8 cellular contexts compared by ENCODE assay signal in the genomic region with DNA sequence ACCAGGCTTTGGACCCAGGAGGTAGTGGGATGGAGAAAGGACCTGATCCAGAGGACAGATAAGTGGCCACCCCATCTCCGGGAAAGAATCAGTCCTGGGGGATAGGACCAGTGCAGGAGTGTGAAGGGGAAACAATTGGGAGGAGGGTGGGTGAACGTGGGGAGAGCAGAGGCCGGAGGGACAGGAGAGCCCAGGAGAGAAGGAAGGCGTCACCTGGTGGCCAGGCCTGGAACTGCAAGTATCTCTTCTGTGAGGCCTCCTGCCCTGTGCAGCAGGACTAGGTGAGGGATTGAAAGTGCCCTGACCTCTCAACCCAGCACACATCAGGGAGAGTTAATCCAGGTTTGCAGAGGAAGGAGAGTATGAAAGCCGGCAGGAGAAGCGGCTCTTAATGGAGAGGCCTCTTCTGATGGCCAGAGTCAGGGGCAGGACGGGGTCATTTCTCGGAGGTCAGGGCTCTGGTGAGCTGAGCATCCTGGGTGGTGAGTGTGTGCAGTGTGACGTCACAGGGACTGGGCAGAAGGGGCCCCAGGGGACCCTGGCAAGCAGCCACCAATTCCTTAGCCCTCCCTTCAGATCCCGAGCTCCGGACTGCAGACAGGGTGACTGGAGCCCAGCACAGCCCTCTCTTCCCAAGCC. TPM values are rescaled to one million over a fixed set of nuclear protein-coding genes. Genes with fewer than 3 reads are reported as not detected.
A peak's percentile ranks its signal among the peaks of the same experiment; 100 is the strongest.
DNase-seq lines count a peak whose midpoint lies in the region; ATAC-seq and TF ChIP-seq lines count a peak whose summit lies in the region.

No MANE protein-coding gene starts in this region.

- H2AFZ ChIP-seq in Loucy (ENCODE audit: low read length): no peak overlapping the region
- H2AFZ ChIP-seq in trophoblast cell (ENCODE audit: insufficient read depth, low read length, poor library complexity): peak overlapping the region; percentile 11

- no peak overlapping the region for H3K14ac ChIP-seq in trophoblast cell (ENCODE audit: low read length)

- H3K79me2 ChIP-seq in Loucy (ENCODE audit: insufficient read depth, low read length) (no peaks in the 10 kb centered on the region), trophoblast cell (ENCODE audit: control insufficient read depth, insufficient read depth, low read length, poor library complexity) (no peaks in the 10 kb centered on the region)

- TF ChIP-seq CTCF in GM06990 (IDR thresholded peaks at IDR 0.05; ENCODE audit: insufficient read depth, low read length, poor library complexity, severe bottlenecking) (peak; percentile 99), Loucy (conservative IDR thresholded peaks at IDR 0.05; ENCODE audit: low read length) (peak; percentile 92), upper lobe of left lung (IDR thresholded peaks at IDR 0.05) (peak; percentile 83 to 93 (median 89))

- H2BK5ac ChIP-seq in trophoblast cell (ENCODE audit: low read depth, low read length, poor library complexity): no peak overlapping the region

- no peak overlapping the region for H2BK120ac ChIP-seq in trophoblast cell (ENCODE audit: insufficient read depth, low read length, poor library complexity)

- H3K18ac ChIP-seq in trophoblast cell (ENCODE audit: low read length): no peak overlapping the region

- no peaks in the 10 kb centered on the region for H3F3A ChIP-seq in Loucy (ENCODE audit: low read depth)

- H3K4me1 ChIP-seq in Loucy (ENCODE audit: insufficient read depth, low read length, poor library complexity, severe bottlenecking) (no peaks in the 10 kb centered on the region), SJSA1 (replicated peaks) (no peaks in the 10 kb centered on the region), trophoblast cell (ENCODE audit: control insufficient read depth in 1 of 2, insufficient read depth in 2 of 2, low read length in 2 of 2) (no peaks in the 10 kb centered on the region), upper lobe of left lung (peaks cover 0 to 23% (median 4%) of the 10 kb centered on the region in 4 donors)

- H4K8ac ChIP-seq in trophoblast cell (ENCODE audit: low read depth, low read length): no peak overlapping the region

- TF ChIP-seq EP300 in upper lobe of left lung (IDR thresholded peaks at IDR 0.05): no peak

- no peaks in the 10 kb centered on the region for H3K36me3 ChIP-seq in GM06990 (ENCODE audit: control insufficient read depth, insufficient read depth, low read length)
- H3K36me3 ChIP-seq in Loucy (ENCODE audit: insufficient read depth, low read length): no peaks in the 10 kb centered on the region
- no peaks in the 10 kb centered on the region for H3K36me3 ChIP-seq in SJSA1
- no peaks in the 10 kb centered on the region for H3K36me3 ChIP-seq in trophoblast cell (ENCODE audit: control insufficient read depth in 1 of 2, insufficient read depth in 2 of 2, low read length in 2 of 2)
- no peaks in the 10 kb centered on the region for H3K36me3 ChIP-seq in upper lobe of left lung

- H3K27ac ChIP-seq in SJSA1 (no peak overlapping the region), trophoblast cell (ENCODE audit: low read depth, low read length) (no peak overlapping the region), upper lobe of left lung (no peak overlapping the region)

- no peak overlapping the region for H3K9ac ChIP-seq in Loucy (ENCODE audit: low read depth, low read length, poor library complexity, severe bottlenecking)
- no peak overlapping the region for H3K9ac ChIP-seq in trophoblast cell (ENCODE audit: low read length)

- TF ChIP-seq POLR2A in upper lobe of left lung (IDR thresholded peaks at IDR 0.05): no peak

- ATAC-seq in upper lobe of left lung (ENCODE audit: low FRiP score in 2 of 2) (peak; percentile 75 to 77), GM21825 (IDR thresholded peaks at IDR 0.05; ENCODE audit: unreplicated experiment) (no peak)

- peak; percentile 43 for DNase-seq in GM06990 (ENCODE audit: extremely low read depth, insufficient read length)
- DNase-seq in SJSA1 (ENCODE audit: low read depth in 1 of 2, low spot score in 2 of 2): peak; percentile 62 to 81
- DNase-seq in activated naive CD4-positive, alpha-beta T cell treated with Interleukin-2 at 50 U/mL for 16 hours: peak; percentile 68
- DNase-seq in glomerular endothelial cell (ENCODE audit: extremely low read depth, low read depth, low spot score): peak; percentile 20
- peak; percentile 71 to 89 for DNase-seq in trophoblast cell
- DNase-seq in upper lobe of left lung: peak in 1 of 2 donors; percentile 86

- WGBS in trophoblast cell (ENCODE audit: extremely low coverage, insufficient coverage, insufficient read length): no CpG with 5 or more reads among the region's 11 CpGs
- 33 to 34% methylated on average over 11 of the region's 11 CpGs for WGBS in upper lobe of left lung, 2 donors

- no peak overlapping the region for H4K12ac ChIP-seq in trophoblast cell (ENCODE audit: low read depth, low read length)

- H3K79me1 ChIP-seq in trophoblast cell (ENCODE audit: low read length): no peaks in the 10 kb centered on the region

- H4K20me1 ChIP-seq in Loucy (ENCODE audit: insufficient read depth, low read length, poor library complexity, severe bottlenecking): no peaks in the 10 kb centered on the region

- no peaks in the 10 kb centered on the region for H3K27me3 ChIP-seq in GM06990 (replicated peaks; ENCODE audit: control insufficient read depth, insufficient read depth, low read length)
- no peaks in the 10 kb centered on the region for H3K27me3 ChIP-seq in Loucy (ENCODE audit: insufficient read depth, low read length, poor library complexity, severe bottlenecking)
- peaks cover 22% of the 10 kb centered on the region for H3K27me3 ChIP-seq in SJSA1 (replicated peaks)
- H3K27me3 ChIP-seq in trophoblast cell (ENCODE audit: insufficient read depth, low read length): no peaks in the 10 kb centered on the region
- no peaks in the 10 kb centered on the region for H3K27me3 ChIP-seq in upper lobe of left lung

- H3K9me3 ChIP-seq in Loucy (ENCODE audit: insufficient read depth, low read depth, low read length) (no peaks in the 10 kb centered on the region), SJSA1 (replicated peaks) (no peaks in the 10 kb centered on the region), trophoblast cell (ENCODE audit: insufficient read depth, low read depth, low read length) (no peaks in the 10 kb centered on the region), upper lobe of left lung (no peaks in the 10 kb centered on the region)

- H3K4me2 ChIP-seq in Loucy (ENCODE audit: low read depth, low read length, poor library complexity, severe bottlenecking) (no peak overlapping the region), trophoblast cell (ENCODE audit: low read length) (no peak overlapping the region)

- H3K23ac ChIP-seq in trophoblast cell (ENCODE audit: low read length): no peak overlapping the region

- H3K4me3 ChIP-seq in GM06990 (replicated peaks; ENCODE audit: low read depth, low read length) (no peak overlapping the region), Loucy (ENCODE audit: low read length, poor library complexity, severe bottlenecking) (no peak overlapping the region), SJSA1 (no peak overlapping the region), trophoblast cell (ENCODE audit: low read depth, low read length) (no peak overlapping the region), upper lobe of left lung (no peak overlapping the region)

- no peak overlapping the region for H2AK5ac ChIP-seq in trophoblast cell (ENCODE audit: low read length)

- no peak overlapping the region for H4K91ac ChIP-seq in trophoblast cell (ENCODE audit: low read depth, low read length)

- H2BK12ac ChIP-seq in trophoblast cell (ENCODE audit: low read length): no peak overlapping the region

- no peaks in the 10 kb centered on the region for H3K9me2 ChIP-seq in Loucy (replicated peaks; ENCODE audit: low read depth, low read length)

- no peak overlapping the region for H3K4ac ChIP-seq in trophoblast cell (ENCODE audit: low read depth, low read length)

RNA-seq across cellular contexts. Expression of a gene that starts 9.2 kb away (rescaled TPM):
- total RNA-seq in SJSA1 (2014; rRNA removed; shearing (Covaris generic)): not detected in 2 replicates
- total RNA-seq in glomerular endothelial cell (1.1 TPM in 2 replicates), upper lobe of left lung (10 to 100 TPM; 12.6 to 48.1 (median 39.1) TPM)
- polyA plus RNA-seq in trophoblast cell (2013): 28.6 and 30.4 TPM in 2 replicates

RNA-seq across cellular contexts. Expression of a gene that starts 13.2 kb away (rescaled TPM):
- total RNA-seq in SJSA1 (2014; rRNA removed; shearing (Covaris generic)): not detected in 2 replicates
- total RNA-seq in glomerular endothelial cell (not detected in 2 replicates), upper lobe of left lung (under 1 TPM in 5 of 6 donors, not detected in 1; 0.15 to 0.78 (median 0.47) TPM)
- polyA plus RNA-seq in trophoblast cell (2013): 0.75 and 0.90 TPM in 2 replicates

RNA-seq across cellular contexts. Expression of a gene that starts 30.8 kb away (rescaled TPM):
- total RNA-seq in SJSA1 (2014; rRNA removed; shearing (Covaris generic)): not detected in 2 replicates
- 0.88 TPM in 1 of 2 replicates, not detected in the other for total RNA-seq in glomerular endothelial cell
- 32.3 and 32.7 TPM in 2 replicates for polyA plus RNA-seq in trophoblast cell (2013)
- total RNA-seq in upper lobe of left lung: 10 to 100 TPM in 2 of 6 donors, 1 to 10 TPM in 4; 2.0 to 31.4 (median 6.4) TPM
